ENCODE assay signal across 26 cellular contexts in the genomic region with DNA sequence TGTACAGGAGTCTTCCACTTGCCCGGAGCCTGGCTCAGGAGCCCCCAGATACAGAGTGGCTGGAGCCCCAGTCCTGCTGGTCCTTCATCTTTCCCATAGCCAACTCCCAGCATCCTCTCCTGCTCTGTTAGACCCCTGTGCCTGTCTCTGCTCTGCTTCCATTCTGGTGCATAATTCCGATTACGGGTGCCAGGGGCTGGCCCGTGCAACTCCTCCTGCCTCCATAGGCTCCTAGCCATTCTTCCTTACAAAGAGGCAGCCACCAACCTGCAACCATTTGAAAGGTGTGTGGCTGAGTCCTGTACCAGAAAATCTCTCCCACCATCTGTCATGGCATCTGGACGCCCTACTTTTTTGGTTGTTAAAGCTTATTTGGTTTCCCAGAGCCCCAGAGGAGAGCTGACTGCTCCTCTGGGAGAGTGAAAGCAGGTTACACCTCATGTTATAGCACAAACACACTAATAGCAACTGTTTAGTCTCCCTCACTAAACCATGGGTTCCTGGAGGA.
"Had no signal": no experiment of that assay in that cellular context is flagged by ENCODE, and none has a peak within 500 bp of the region (broad histone marks: within the 10 kb centered on the region; RNA-seq: fewer than 3 reads in every experiment).

No MANE protein-coding gene starts in this region.

- ATAC-seq: effector memory CD8-positive, alpha-beta T cell; gastroesophageal sphincter; left cardiac atrium; T-helper 17 cell had no signal

- DNase-seq: activated CD4-positive, alpha-beta memory T cell treated with anti-CD3 and anti-CD28 coated beads, Interleukin-2, amount 10 ng/mL, durations not matched to agents 7 days and 5 days; activated CD4-positive, alpha-beta T cell treated with anti-CD3 and anti-CD28 coated beads for 1 hour; activated CD4-positive, alpha-beta T cell treated with anti-CD3 and anti-CD28 coated beads, Interleukin-2, amount 10 ng/mL, durations not matched to agents 7 days and 5 days; activated CD8-positive, alpha-beta memory T cell treated with anti-CD3 and anti-CD28 coated beads, Interleukin-2, amount 50 U/mL, for 48 hours; activated gamma-delta T cell; activated naive CD4-positive, alpha-beta T cell treated with anti-CD3 and anti-CD28 coated beads, Interleukin-2, amount 50 U/mL, for 16 hours; activated T-cell treated with anti-CD3 and anti-CD28 coated beads, Interleukin-2, amount 50 U/mL, for 24 hours; amniotic stem cell; colonic mucosa; effector memory CD8-positive, alpha-beta T cell; erythroblast; head of caudate nucleus; hippocampal formation; left cardiac atrium; mammary epithelial cell; naive B cell; occipital lobe; spleen; stimulated activated naive CD4-positive, alpha-beta T cell treated with Interleukin-2 at 50 U/mL for 16 hours; T-helper 17 cell; T1000 had no signal

- H3K4me1 ChIP-seq: colonic mucosa, neural progenitor cell had no signal

- H3K9me3 ChIP-seq: colonic mucosa, gastroesophageal sphincter, right atrium auricular region, spleen, tibial nerve had no signal

- FAIRE-seq: keratinocyte had no signal

- H3K4me3 ChIP-seq: colonic mucosa, gastroesophageal sphincter, neural progenitor cell, right atrium auricular region, spleen, tibial nerve had no signal

- H3K27me3 ChIP-seq: colonic mucosa, right atrium auricular region had no signal

- H2AFZ ChIP-seq: neural progenitor cell had no signal

- H3K36me3 ChIP-seq: colonic mucosa, gastroesophageal sphincter, neural progenitor cell, right atrium auricular region, spleen, tibial nerve had no signal

- H3K4me2 ChIP-seq: neural progenitor cell had no signal

- H3K9ac ChIP-seq: neural progenitor cell had no signal

- H3K27ac ChIP-seq: colonic mucosa, gastroesophageal sphincter, neural progenitor cell, right atrium auricular region, spleen, tibial nerve had no signal
